22 cellular contexts compared by ENCODE assay signal in the genomic region with DNA sequence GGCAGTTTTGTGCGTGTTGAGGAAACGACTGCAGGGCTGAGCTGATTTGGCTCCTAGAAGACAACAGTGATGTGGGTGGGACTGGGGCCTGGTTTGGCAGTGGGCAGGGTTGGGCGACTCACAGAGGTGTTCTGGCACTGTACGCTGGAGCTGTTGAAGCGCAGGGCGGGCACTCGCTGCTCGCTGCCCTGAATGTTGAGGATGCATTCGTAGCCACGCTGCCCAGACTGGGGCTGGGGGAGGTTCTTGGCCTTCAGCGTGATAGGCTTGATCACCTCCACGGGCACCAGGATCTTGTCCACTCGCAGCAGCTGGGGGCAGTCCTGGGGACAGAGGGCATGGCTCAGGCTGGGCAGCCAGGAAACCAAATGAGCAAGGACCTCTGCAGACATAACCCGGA.
"Had no signal": no experiment of that assay in that cellular context is flagged by ENCODE, and none has a peak within 500 bp of the region (broad histone marks: within the 10 kb centered on the region; RNA-seq: fewer than 3 reads in every experiment).

No MANE protein-coding gene starts in this region.

- H3K4me3 ChIP-seq: colonic mucosa, esophagus squamous epithelium, gastrocnemius medialis, heart right ventricle, left lung, lower lobe of right lung, mucosa of descending colon had no signal

- DNase-seq: colonic mucosa; cortex of kidney; effector CD8-positive, alpha-beta T cell; effector memory CD8-positive, alpha-beta T cell; endodermal cell; erythroblast; esophagus squamous epithelium; foreskin fibroblast; foreskin melanocyte; gastrocnemius medialis; glutamatergic neuron; head of caudate nucleus; heart right ventricle; hippocampal formation; left cardiac atrium; left lung; left ventricle myocardium superior; lower lobe of right lung; mucosa of descending colon; naive B cell had no signal

- H3K27ac ChIP-seq: colonic mucosa, epithelial cell of prostate, esophagus squamous epithelium, gastrocnemius medialis, heart right ventricle, left lung, lower lobe of right lung had no signal

- H3K9me3 ChIP-seq: colonic mucosa, esophagus squamous epithelium, gastrocnemius medialis, heart right ventricle, left lung, lower lobe of right lung, mucosa of descending colon had no signal

- ATAC-seq: effector memory CD8-positive, alpha-beta T cell; esophagus mucosa; gastrocnemius medialis; heart right ventricle; left cardiac atrium; left lung; left ventricle myocardium superior; lower lobe of right lung; mucosa of descending colon had no signal

- H3K36me3 ChIP-seq: colonic mucosa, esophagus squamous epithelium, gastrocnemius medialis, heart right ventricle, left lung, lower lobe of right lung had no signal

- H3K27me3 ChIP-seq: colonic mucosa, esophagus squamous epithelium, gastrocnemius medialis, heart right ventricle, left lung had no signal

- H3K4me1 ChIP-seq: colonic mucosa, esophagus squamous epithelium, left lung, lower lobe of right lung had no signal
